ENCODE assay signal across 26 cellular contexts in genomic region chr4:84733343-84734033, GRCh38.
"Had no signal": no experiment of that assay in that cellular context is flagged by ENCODE, and none has a peak within 500 bp of the region (broad histone marks: within the 10 kb centered on the region; RNA-seq: fewer than 3 reads in every experiment).

No MANE protein-coding gene starts in this region.

- H3K27ac Mint-ChIP-seq: activated naive CD4-positive, alpha-beta T cell treated with anti-CD3 and anti-CD28 coated beads for 36 hours; activated naive CD8-positive, alpha-beta T cell treated with anti-CD3 and anti-CD28 coated beads for 36 hours; activated T-cell treated with anti-CD3 and anti-CD28 coated beads, Interleukin-2, amount 50 U/mL, for 72 hours; endodermal cell; nephron; stimulated activated memory B cell treated with anti-CD40 and anti-IgM and Interleukin-4, amounts not matched to agents 10 μg/mL and 1 μg/mL and 100 μg/mL, for 72 hours; stimulated activated naive CD8-positive, alpha-beta T cell treated with anti-CD3 and anti-CD28 coated beads, Interleukin-15, amount 100 ng/mL, for 72 hours had no signal

- H3K4me3 Mint-ChIP-seq: activated naive CD4-positive, alpha-beta T cell treated with anti-CD3 and anti-CD28 coated beads for 36 hours; activated naive CD8-positive, alpha-beta T cell treated with anti-CD3 and anti-CD28 coated beads for 36 hours; activated T-cell treated with anti-CD3 and anti-CD28 coated beads, Interleukin-2, amount 50 U/mL, for 72 hours; endodermal cell; nephron; stimulated activated memory B cell treated with anti-CD40 and anti-IgM and Interleukin-4, amounts not matched to agents 10 μg/mL and 1 μg/mL and 100 μg/mL, for 72 hours; stimulated activated naive CD8-positive, alpha-beta T cell treated with anti-CD3 and anti-CD28 coated beads, Interleukin-15, amount 100 ng/mL, for 72 hours had no signal

- H3K27me3 Mint-ChIP-seq: activated naive CD8-positive, alpha-beta T cell treated with anti-CD3 and anti-CD28 coated beads for 36 hours; stimulated activated memory B cell treated with anti-CD40 and anti-IgM and Interleukin-4, amounts not matched to agents 10 μg/mL and 1 μg/mL and 100 μg/mL, for 72 hours; stimulated activated naive CD8-positive, alpha-beta T cell treated with anti-CD3 and anti-CD28 coated beads, Interleukin-15, amount 100 ng/mL, for 72 hours had no signal

- H3K4me1 Mint-ChIP-seq: activated naive CD8-positive, alpha-beta T cell treated with anti-CD3 and anti-CD28 coated beads for 36 hours; nephron; stimulated activated memory B cell treated with anti-CD40 and anti-IgM and Interleukin-4, amounts not matched to agents 10 μg/mL and 1 μg/mL and 100 μg/mL, for 72 hours; stimulated activated naive CD8-positive, alpha-beta T cell treated with anti-CD3 and anti-CD28 coated beads, Interleukin-15, amount 100 ng/mL, for 72 hours had no signal

- ATAC-seq: activated T-cell treated with anti-CD3 and anti-CD28 coated beads, Interleukin-2, amount 50 U/mL, for 72 hours; esophagus mucosa; stimulated activated memory B cell treated with anti-CD40 and anti-IgM and Interleukin-4, amounts not matched to agents 10 μg/mL and 1 μg/mL and 100 μg/mL, for 72 hours; stimulated activated naive CD8-positive, alpha-beta T cell treated with anti-CD3 and anti-CD28 coated beads, Interleukin-15, amount 100 ng/mL, for 72 hours had no signal

- H3K9me3 Mint-ChIP-seq: activated naive CD4-positive, alpha-beta T cell treated with anti-CD3 and anti-CD28 coated beads for 36 hours; activated naive CD8-positive, alpha-beta T cell treated with anti-CD3 and anti-CD28 coated beads for 36 hours; activated T-cell treated with anti-CD3 and anti-CD28 coated beads, Interleukin-2, amount 50 U/mL, for 72 hours; endodermal cell; nephron; stimulated activated memory B cell treated with anti-CD40 and anti-IgM and Interleukin-4, amounts not matched to agents 10 μg/mL and 1 μg/mL and 100 μg/mL, for 72 hours; stimulated activated naive CD8-positive, alpha-beta T cell treated with anti-CD3 and anti-CD28 coated beads, Interleukin-15, amount 100 ng/mL, for 72 hours had no signal

- H3K36me3 Mint-ChIP-seq: activated naive CD8-positive, alpha-beta T cell treated with anti-CD3 and anti-CD28 coated beads for 36 hours; stimulated activated memory B cell treated with anti-CD40 and anti-IgM and Interleukin-4, amounts not matched to agents 10 μg/mL and 1 μg/mL and 100 μg/mL, for 72 hours had no signal

- DNase-seq: activated CD4-positive, alpha-beta T cell treated with anti-CD3 and anti-CD28 coated beads for 4 hours; activated CD4-positive, alpha-beta T cell treated with anti-CD3 and anti-CD28 coated beads, Interleukin-2, amount 50 U/mL, for 4 hours; activated CD4-positive, CD25-positive, alpha-beta regulatory T cell; activated effector memory CD4-positive, alpha-beta T cell treated with anti-CD3 and anti-CD28 coated beads, Interleukin-2, amount 50 U/mL, for 16 hours; activated naive CD4-positive, alpha-beta T cell treated with anti-CD3 and anti-CD28 coated beads for 36 hours; activated naive CD8-positive, alpha-beta T cell treated with anti-CD3 and anti-CD28 coated beads for 36 hours; activated T-cell treated with anti-CD3 and anti-CD28 coated beads for 4 hours; activated T-cell treated with anti-CD3 and anti-CD28 coated beads, Interleukin-2, amount 50 U/mL, for 72 hours; amniotic stem cell; brain microvascular endothelial cell; central memory CD4-positive, alpha-beta T cell; endodermal cell; foreskin fibroblast; head of caudate nucleus; kidney glomerular epithelial cell; mammary epithelial cell; sigmoid colon; small intestine; stimulated activated CD4-positive, alpha-beta T cell treated with anti-CD3 and anti-CD28 coated beads, Interleukin-4, amount 100 ng/mL, for 24 hours; stimulated activated CD8-positive, alpha-beta memory T cell treated with anti-CD3 and anti-CD28 coated beads, Interleukin-4, amount 100 ng/mL, for 48 hours; stimulated activated naive CD8-positive, alpha-beta T cell treated with anti-CD3 and anti-CD28 coated beads, Interleukin-15, amount 100 ng/mL, for 72 hours; substantia nigra; upper lobe of left lung had no signal
